ENCODE assay signal across 21 cellular contexts in the genomic region with DNA sequence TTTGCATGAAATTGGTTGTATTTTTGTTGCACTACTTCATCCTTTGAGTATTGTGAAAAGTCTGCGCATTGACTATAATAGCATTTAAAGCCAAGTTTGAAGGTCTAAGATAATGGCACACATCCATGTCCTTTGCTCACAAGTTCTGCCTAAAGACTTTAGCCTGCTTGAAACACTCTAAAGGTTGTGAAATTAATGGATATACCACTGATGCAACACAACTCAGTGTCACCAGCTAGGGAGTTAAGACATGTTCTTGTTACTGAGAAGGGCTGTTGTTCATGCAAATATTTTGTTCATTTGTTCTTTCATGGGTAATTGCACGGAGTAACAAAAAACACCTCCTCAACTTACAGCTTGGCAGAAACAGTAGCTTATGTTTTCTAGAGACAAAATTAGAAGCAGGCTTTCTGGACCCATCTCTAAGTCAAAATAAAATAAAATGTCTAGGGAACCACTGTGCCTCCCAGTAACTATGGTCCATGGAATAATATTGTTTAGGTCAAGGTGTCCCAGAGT.
"Had no signal": no experiment of that assay in that cellular context is flagged by ENCODE, and none has a peak within 500 bp of the region (broad histone marks: within the 10 kb centered on the region; RNA-seq: fewer than 3 reads in every experiment).

No MANE protein-coding gene starts in this region.

- H3K4me1 Mint-ChIP-seq: activated CD4-positive, alpha-beta memory T cell treated with anti-CD3 and anti-CD28 coated beads, Interleukin-2, amount 10 ng/mL, durations not matched to agents 7 days and 5 days; memory B cell; naive thymus-derived CD8-positive, alpha-beta T cell had no signal

- DNase-seq: activated CD4-positive, alpha-beta memory T cell treated with anti-CD3 and anti-CD28 coated beads, Interleukin-2, amount 10 ng/mL, durations not matched to agents 7 days and 5 days; activated CD4-positive, alpha-beta T cell treated with anti-CD3 and anti-CD28 coated beads for 4 hours; activated effector memory CD4-positive, alpha-beta T cell treated with Interleukin-2 at 50 U/mL for 16 hours; activated naive CD4-positive, alpha-beta T cell treated with anti-CD3 and anti-CD28 coated beads, Interleukin-2, amount 50 U/mL, for 16 hours; activated T-cell treated with anti-CD3 and anti-CD28 coated beads, Interleukin-2, amount 50 U/mL, for 24 hours; adrenal gland; central memory CD4-positive, alpha-beta T cell; effector CD8-positive, alpha-beta T cell; hippocampal formation; left ventricle myocardium inferior; naive thymus-derived CD8-positive, alpha-beta T cell; pancreas; sigmoid colon; stimulated activated CD4-positive, alpha-beta T cell treated with anti-CD3 and anti-CD28 coated beads, Interleukin-12 subunit alpha, Interleukin-12 subunit beta, amount 100 ng/mL, for 4 hours; uterus had no signal

- H3K27ac Mint-ChIP-seq: activated CD4-positive, alpha-beta memory T cell treated with anti-CD3 and anti-CD28 coated beads, Interleukin-2, amount 10 ng/mL, durations not matched to agents 7 days and 5 days; activated T-cell treated with anti-CD3 and anti-CD28 coated beads, Interleukin-2, amount 50 U/mL, for 24 hours; memory B cell; naive thymus-derived CD8-positive, alpha-beta T cell; stimulated activated effector memory CD8-positive, alpha-beta T cell treated with anti-CD3 and anti-CD28 coated beads, Interleukin-12 subunit alpha, Interleukin-12 subunit beta, amount 100 ng/mL, for 72 hours; T-helper 1 cell treated with Interleukin-12 subunit alpha and Interleukin-12 subunit beta and Interleukin-4 antibody, amounts not matched to agents 30 μg/mL and 1 μg/mL, for 36 hours; WTC11 had no signal

- H3K9me3 Mint-ChIP-seq: activated CD4-positive, alpha-beta memory T cell treated with anti-CD3 and anti-CD28 coated beads, Interleukin-2, amount 10 ng/mL, durations not matched to agents 7 days and 5 days; activated T-cell treated with anti-CD3 and anti-CD28 coated beads, Interleukin-2, amount 50 U/mL, for 24 hours; memory B cell; naive thymus-derived CD8-positive, alpha-beta T cell; stimulated activated effector memory CD8-positive, alpha-beta T cell treated with anti-CD3 and anti-CD28 coated beads, Interleukin-12 subunit alpha, Interleukin-12 subunit beta, amount 100 ng/mL, for 72 hours; T-helper 1 cell treated with Interleukin-12 subunit alpha and Interleukin-12 subunit beta and Interleukin-4 antibody, amounts not matched to agents 30 μg/mL and 1 μg/mL, for 36 hours; WTC11 had no signal

- H3K27ac ChIP-seq: adrenal gland, coronary artery, pancreas, sigmoid colon had no signal

- FAIRE-seq: keratinocyte, pancreas had no signal

- H3K4me3 Mint-ChIP-seq: activated CD4-positive, alpha-beta memory T cell treated with anti-CD3 and anti-CD28 coated beads, Interleukin-2, amount 10 ng/mL, durations not matched to agents 7 days and 5 days; activated T-cell treated with anti-CD3 and anti-CD28 coated beads, Interleukin-2, amount 50 U/mL, for 24 hours; memory B cell; naive thymus-derived CD8-positive, alpha-beta T cell; stimulated activated effector memory CD8-positive, alpha-beta T cell treated with anti-CD3 and anti-CD28 coated beads, Interleukin-12 subunit alpha, Interleukin-12 subunit beta, amount 100 ng/mL, for 72 hours; T-helper 1 cell treated with Interleukin-12 subunit alpha and Interleukin-12 subunit beta and Interleukin-4 antibody, amounts not matched to agents 30 μg/mL and 1 μg/mL, for 36 hours; WTC11 had no signal

- ATAC-seq: naive thymus-derived CD8-positive, alpha-beta T cell; pancreas; stimulated activated effector memory CD8-positive, alpha-beta T cell treated with anti-CD3 and anti-CD28 coated beads, Interleukin-12 subunit alpha, Interleukin-12 subunit beta, amount 100 ng/mL, for 72 hours; WTC11 had no signal

- H3K36me3 Mint-ChIP-seq: memory B cell; naive thymus-derived CD8-positive, alpha-beta T cell; stimulated activated effector memory CD8-positive, alpha-beta T cell treated with anti-CD3 and anti-CD28 coated beads, Interleukin-12 subunit alpha, Interleukin-12 subunit beta, amount 100 ng/mL, for 72 hours; WTC11 had no signal

- H3K4me3 ChIP-seq: adrenal gland, coronary artery, left ventricle myocardium inferior, pancreas, sigmoid colon, uterus had no signal

- H3K4me1 ChIP-seq: pancreas, sigmoid colon, uterus had no signal

- H3K36me3 ChIP-seq: adrenal gland, left ventricle myocardium inferior, pancreas, sigmoid colon, uterus had no signal

- H3K27me3 ChIP-seq: adrenal gland, pancreas, uterus had no signal

- H3K9me3 ChIP-seq: adrenal gland, left ventricle myocardium inferior, pancreas, sigmoid colon, uterus had no signal
